1 cellular context compared by ENCODE assay signal in genomic region chr1:160193091-160193819, GRCh38.
TF ChIP-seq lines count a peak whose summit lies in the region.

No MANE protein-coding gene starts in this region.

TF ChIP-seq in HepG2, 621 proteins besides CTCF, POLR2A, EP300 and RAD21 (continued from another document and continues in another):
- TF ChIP-seq, protein P1, sequence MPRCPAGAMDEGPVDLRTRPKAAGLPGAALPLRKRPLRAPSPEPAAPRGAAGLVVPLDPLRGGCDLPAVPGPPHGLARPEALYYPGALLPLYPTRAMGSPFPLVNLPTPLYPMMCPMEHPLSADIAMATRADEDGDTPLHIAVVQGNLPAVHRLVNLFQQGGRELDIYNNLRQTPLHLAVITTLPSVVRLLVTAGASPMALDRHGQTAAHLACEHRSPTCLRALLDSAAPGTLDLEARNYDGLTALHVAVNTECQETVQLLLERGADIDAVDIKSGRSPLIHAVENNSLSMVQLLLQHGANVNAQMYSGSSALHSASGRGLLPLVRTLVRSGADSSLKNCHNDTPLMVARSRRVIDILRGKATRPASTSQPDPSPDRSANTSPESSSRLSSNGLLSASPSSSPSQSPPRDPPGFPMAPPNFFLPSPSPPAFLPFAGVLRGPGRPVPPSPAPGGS (CRISPR knock-in tag; IDR thresholded peaks at IDR 0.05): peak; percentile 39; the same call in 1 of the 2 replicates
- TF ChIP-seq, protein P2, sequence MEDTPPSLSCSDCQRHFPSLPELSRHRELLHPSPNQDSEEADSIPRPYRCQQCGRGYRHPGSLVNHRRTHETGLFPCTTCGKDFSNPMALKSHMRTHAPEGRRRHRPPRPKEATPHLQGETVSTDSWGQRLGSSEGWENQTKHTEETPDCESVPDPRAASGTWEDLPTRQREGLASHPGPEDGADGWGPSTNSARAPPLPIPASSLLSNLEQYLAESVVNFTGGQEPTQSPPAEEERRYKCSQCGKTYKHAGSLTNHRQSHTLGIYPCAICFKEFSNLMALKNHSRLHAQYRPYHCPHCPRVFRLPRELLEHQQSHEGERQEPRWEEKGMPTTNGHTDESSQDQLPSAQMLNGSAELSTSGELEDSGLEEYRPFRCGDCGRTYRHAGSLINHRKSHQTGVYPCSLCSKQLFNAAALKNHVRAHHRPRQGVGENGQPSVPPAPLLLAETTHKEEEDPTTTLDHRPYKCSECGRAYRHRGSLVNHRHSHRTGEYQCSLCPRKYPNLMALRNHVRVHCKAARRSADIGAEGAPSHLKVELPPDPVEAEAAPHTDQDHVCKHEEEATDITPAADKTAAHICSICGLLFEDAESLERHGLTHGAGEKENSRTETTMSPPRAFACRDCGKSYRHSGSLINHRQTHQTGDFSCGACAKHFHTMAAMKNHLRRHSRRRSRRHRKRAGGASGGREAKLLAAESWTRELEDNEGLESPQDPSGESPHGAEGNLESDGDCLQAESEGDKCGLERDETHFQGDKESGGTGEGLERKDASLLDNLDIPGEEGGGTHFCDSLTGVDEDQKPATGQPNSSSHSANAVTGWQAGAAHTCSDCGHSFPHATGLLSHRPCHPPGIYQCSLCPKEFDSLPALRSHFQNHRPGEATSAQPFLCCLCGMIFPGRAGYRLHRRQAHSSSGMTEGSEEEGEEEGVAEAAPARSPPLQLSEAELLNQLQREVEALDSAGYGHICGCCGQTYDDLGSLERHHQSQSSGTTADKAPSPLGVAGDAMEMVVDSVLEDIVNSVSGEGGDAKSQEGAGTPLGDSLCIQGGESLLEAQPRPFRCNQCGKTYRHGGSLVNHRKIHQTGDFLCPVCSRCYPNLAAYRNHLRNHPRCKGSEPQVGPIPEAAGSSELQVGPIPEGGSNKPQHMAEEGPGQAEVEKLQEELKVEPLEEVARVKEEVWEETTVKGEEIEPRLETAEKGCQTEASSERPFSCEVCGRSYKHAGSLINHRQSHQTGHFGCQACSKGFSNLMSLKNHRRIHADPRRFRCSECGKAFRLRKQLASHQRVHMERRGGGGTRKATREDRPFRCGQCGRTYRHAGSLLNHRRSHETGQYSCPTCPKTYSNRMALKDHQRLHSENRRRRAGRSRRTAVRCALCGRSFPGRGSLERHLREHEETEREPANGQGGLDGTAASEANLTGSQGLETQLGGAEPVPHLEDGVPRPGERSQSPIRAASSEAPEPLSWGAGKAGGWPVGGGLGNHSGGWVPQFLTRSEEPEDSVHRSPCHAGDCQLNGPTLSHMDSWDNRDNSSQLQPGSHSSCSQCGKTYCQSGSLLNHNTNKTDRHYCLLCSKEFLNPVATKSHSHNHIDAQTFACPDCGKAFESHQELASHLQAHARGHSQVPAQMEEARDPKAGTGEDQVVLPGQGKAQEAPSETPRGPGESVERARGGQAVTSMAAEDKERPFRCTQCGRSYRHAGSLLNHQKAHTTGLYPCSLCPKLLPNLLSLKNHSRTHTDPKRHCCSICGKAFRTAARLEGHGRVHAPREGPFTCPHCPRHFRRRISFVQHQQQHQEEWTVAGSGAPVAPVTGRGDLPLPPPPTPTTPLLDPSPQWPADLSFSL (CRISPR knock-in tag; IDR thresholded peaks at IDR 0.05): no peak
- TF ChIP-seq HNRNPH1 (optimal IDR thresholded peaks at IDR 0.05; ENCODE audit: low read depth, low read length) (no peak), TCF7 (IDR thresholded peaks at IDR 0.05; ENCODE audit: low read depth) (peak; percentile 25; the same call in 1 of the 2 replicates), FOXC1 (CRISPR knock-in tag; IDR thresholded peaks at IDR 0.05; ENCODE audit: borderline replicate concordance) (no peak; the same call in 1 of the 2 replicates), JUN (CRISPR knock-in tag; IDR thresholded peaks at IDR 0.05) (no peak), ZFP90 (CRISPR knock-in tag; IDR thresholded peaks at IDR 0.05; ENCODE audit: borderline replicate concordance) (peak; percentile 40; the same call in 1 of the 2 replicates), SMAD1 (CRISPR knock-in tag; IDR thresholded peaks at IDR 0.05; ENCODE audit: borderline replicate concordance, low read depth) (0 out of 2 replicates have a peak, but pooled peaks have one; percentile 19), ZBTB7A (CRISPR knock-in tag; IDR thresholded peaks at IDR 0.05) (no peak), POLR2AphosphoS5 (IDR thresholded peaks at IDR 0.05; ENCODE audit: low read depth, low read length) (no peak), ZNF275 (CRISPR knock-in tag; IDR thresholded peaks at IDR 0.05; ENCODE audit: borderline replicate concordance) (peak; percentile 32; the same call in 1 of the 2 replicates), ZNF280D (CRISPR knock-in tag; IDR thresholded peaks at IDR 0.05) (no peak), SNRNP70 (IDR thresholded peaks at IDR 0.05; ENCODE audit: low read depth, low read length) (no peak), ONECUT2 (CRISPR knock-in tag; IDR thresholded peaks at IDR 0.05) (0 out of 2 replicates have a peak, but pooled peaks have one; percentile 7), JARID2 (CRISPR knock-in tag; IDR thresholded peaks at IDR 0.05; ENCODE audit: insufficient replicate concordance) (no peak), THYN1 (CRISPR knock-in tag; IDR thresholded peaks at IDR 0.05; ENCODE audit: borderline replicate concordance, low read depth) (no peak)
- TF ChIP-seq, protein P3, sequence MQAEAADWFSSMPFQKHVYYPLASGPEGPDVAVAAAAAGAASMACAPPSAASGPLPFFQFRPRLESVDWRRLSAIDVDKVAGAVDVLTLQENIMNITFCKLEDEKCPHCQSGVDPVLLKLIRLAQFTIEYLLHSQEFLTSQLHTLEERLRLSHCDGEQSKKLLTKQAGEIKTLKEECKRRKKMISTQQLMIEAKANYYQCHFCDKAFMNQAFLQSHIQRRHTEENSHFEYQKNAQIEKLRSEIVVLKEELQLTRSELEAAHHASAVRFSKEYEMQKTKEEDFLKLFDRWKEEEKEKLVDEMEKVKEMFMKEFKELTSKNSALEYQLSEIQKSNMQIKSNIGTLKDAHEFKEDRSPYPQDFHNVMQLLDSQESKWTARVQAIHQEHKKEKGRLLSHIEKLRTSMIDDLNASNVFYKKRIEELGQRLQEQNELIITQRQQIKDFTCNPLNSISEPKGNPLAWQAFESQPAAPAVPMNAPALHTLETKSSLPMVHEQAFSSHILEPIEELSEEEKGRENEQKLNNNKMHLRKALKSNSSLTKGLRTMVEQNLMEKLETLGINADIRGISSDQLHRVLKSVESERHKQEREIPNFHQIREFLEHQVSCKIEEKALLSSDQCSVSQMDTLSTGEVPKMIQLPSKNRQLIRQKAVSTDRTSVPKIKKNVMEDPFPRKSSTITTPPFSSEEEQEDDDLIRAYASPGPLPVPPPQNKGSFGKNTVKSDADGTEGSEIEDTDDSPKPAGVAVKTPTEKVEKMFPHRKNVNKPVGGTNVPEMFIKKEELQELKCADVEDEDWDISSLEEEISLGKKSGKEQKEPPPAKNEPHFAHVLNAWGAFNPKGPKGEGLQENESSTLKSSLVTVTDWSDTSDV (CRISPR knock-in tag; IDR thresholded peaks at IDR 0.05): no peak
- TF ChIP-seq, protein P4, sequence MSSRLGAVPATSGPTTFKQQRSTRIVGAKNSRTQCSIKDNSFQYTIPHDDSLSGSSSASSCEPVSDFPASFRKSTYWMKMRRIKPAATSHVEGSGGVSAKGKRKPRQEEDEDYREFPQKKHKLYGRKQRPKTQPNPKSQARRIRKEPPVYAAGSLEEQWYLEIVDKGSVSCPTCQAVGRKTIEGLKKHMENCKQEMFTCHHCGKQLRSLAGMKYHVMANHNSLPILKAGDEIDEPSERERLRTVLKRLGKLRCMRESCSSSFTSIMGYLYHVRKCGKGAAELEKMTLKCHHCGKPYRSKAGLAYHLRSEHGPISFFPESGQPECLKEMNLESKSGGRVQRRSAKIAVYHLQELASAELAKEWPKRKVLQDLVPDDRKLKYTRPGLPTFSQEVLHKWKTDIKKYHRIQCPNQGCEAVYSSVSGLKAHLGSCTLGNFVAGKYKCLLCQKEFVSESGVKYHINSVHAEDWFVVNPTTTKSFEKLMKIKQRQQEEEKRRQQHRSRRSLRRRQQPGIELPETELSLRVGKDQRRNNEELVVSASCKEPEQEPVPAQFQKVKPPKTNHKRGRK (CRISPR knock-in tag; IDR thresholded peaks at IDR 0.05): no peak
- TF ChIP-seq, protein P5, sequence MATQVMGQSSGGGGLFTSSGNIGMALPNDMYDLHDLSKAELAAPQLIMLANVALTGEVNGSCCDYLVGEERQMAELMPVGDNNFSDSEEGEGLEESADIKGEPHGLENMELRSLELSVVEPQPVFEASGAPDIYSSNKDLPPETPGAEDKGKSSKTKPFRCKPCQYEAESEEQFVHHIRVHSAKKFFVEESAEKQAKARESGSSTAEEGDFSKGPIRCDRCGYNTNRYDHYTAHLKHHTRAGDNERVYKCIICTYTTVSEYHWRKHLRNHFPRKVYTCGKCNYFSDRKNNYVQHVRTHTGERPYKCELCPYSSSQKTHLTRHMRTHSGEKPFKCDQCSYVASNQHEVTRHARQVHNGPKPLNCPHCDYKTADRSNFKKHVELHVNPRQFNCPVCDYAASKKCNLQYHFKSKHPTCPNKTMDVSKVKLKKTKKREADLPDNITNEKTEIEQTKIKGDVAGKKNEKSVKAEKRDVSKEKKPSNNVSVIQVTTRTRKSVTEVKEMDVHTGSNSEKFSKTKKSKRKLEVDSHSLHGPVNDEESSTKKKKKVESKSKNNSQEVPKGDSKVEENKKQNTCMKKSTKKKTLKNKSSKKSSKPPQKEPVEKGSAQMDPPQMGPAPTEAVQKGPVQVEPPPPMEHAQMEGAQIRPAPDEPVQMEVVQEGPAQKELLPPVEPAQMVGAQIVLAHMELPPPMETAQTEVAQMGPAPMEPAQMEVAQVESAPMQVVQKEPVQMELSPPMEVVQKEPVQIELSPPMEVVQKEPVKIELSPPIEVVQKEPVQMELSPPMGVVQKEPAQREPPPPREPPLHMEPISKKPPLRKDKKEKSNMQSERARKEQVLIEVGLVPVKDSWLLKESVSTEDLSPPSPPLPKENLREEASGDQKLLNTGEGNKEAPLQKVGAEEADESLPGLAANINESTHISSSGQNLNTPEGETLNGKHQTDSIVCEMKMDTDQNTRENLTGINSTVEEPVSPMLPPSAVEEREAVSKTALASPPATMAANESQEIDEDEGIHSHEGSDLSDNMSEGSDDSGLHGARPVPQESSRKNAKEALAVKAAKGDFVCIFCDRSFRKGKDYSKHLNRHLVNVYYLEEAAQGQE (IDR thresholded peaks at IDR 0.05; ENCODE audit: borderline replicate concordance in 1 of 2, low read depth in 1 of 2, low read length in 2 of 2): no peak
- TF ChIP-seq, protein P6, sequence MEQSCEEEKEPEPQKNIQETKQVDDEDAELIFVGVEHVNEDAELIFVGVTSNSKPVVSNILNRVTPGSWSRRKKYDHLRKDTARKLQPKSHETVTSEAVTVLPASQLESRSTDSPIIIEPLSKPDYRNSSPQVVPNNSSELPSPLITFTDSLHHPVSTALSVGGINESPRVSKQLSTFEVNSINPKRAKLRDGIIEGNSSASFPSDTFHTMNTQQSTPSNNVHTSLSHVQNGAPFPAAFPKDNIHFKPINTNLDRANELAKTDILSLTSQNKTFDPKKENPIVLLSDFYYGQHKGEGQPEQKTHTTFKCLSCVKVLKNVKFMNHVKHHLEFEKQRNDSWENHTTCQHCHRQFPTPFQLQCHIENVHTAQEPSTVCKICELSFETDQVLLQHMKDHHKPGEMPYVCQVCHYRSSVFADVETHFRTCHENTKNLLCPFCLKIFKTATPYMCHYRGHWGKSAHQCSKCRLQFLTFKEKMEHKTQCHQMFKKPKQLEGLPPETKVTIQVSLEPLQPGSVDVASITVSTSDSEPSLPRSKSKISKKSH (CRISPR knock-in tag; IDR thresholded peaks at IDR 0.05; ENCODE audit: borderline replicate concordance): no peak
- TF ChIP-seq, protein P7, sequence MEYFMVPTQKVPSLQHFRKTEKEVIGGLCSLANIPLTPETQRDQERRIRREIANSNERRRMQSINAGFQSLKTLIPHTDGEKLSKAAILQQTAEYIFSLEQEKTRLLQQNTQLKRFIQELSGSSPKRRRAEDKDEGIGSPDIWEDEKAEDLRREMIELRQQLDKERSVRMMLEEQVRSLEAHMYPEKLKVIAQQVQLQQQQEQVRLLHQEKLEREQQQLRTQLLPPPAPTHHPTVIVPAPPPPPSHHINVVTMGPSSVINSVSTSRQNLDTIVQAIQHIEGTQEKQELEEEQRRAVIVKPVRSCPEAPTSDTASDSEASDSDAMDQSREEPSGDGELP (IDR thresholded peaks at IDR 0.05; ENCODE audit: borderline replicate concordance, low read depth): peak; percentile 40; the same call in 1 of the 2 replicates
- TF ChIP-seq, protein P8, sequence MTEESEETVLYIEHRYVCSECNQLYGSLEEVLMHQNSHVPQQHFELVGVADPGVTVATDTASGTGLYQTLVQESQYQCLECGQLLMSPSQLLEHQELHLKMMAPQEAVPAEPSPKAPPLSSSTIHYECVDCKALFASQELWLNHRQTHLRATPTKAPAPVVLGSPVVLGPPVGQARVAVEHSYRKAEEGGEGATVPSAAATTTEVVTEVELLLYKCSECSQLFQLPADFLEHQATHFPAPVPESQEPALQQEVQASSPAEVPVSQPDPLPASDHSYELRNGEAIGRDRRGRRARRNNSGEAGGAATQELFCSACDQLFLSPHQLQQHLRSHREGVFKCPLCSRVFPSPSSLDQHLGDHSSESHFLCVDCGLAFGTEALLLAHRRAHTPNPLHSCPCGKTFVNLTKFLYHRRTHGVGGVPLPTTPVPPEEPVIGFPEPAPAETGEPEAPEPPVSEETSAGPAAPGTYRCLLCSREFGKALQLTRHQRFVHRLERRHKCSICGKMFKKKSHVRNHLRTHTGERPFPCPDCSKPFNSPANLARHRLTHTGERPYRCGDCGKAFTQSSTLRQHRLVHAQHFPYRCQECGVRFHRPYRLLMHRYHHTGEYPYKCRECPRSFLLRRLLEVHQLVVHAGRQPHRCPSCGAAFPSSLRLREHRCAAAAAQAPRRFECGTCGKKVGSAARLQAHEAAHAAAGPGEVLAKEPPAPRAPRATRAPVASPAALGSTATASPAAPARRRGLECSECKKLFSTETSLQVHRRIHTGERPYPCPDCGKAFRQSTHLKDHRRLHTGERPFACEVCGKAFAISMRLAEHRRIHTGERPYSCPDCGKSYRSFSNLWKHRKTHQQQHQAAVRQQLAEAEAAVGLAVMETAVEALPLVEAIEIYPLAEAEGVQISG (CRISPR knock-in tag; IDR thresholded peaks at IDR 0.05): peak; percentile 37; the same call in 1 of the 2 replicates
